Comparison of ENCODE assay signal across 1 cellular context in the genomic region with DNA sequence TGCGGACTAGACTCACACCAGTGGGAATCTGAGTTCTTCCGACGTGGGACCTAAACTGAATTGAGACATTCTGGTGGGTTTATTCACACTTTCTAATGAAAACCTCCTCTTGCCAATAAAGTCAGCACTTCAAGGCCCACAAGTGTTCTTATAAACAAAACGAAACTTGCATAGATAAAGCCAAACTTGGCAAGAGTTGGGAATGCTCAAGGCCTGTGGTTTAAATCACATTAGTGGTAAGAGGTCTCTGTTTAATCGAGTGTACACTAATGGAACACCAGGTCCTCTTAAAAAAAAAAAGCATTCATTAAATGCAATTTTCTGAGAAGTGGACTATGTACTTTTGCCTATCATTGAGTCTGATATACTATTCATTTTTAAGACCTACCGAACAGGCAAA.
TF ChIP-seq lines count a peak whose summit lies in the region.

No MANE protein-coding gene starts in this region.

TF ChIP-seq in liver, 16 proteins besides CTCF, POLR2A, EP300 and RAD21 (continued from another document):
- TF ChIP-seq, protein P1, sequence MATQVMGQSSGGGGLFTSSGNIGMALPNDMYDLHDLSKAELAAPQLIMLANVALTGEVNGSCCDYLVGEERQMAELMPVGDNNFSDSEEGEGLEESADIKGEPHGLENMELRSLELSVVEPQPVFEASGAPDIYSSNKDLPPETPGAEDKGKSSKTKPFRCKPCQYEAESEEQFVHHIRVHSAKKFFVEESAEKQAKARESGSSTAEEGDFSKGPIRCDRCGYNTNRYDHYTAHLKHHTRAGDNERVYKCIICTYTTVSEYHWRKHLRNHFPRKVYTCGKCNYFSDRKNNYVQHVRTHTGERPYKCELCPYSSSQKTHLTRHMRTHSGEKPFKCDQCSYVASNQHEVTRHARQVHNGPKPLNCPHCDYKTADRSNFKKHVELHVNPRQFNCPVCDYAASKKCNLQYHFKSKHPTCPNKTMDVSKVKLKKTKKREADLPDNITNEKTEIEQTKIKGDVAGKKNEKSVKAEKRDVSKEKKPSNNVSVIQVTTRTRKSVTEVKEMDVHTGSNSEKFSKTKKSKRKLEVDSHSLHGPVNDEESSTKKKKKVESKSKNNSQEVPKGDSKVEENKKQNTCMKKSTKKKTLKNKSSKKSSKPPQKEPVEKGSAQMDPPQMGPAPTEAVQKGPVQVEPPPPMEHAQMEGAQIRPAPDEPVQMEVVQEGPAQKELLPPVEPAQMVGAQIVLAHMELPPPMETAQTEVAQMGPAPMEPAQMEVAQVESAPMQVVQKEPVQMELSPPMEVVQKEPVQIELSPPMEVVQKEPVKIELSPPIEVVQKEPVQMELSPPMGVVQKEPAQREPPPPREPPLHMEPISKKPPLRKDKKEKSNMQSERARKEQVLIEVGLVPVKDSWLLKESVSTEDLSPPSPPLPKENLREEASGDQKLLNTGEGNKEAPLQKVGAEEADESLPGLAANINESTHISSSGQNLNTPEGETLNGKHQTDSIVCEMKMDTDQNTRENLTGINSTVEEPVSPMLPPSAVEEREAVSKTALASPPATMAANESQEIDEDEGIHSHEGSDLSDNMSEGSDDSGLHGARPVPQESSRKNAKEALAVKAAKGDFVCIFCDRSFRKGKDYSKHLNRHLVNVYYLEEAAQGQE (IDR thresholded peaks at IDR 0.05) = no peak
- TF ChIP-seq, protein P2, sequence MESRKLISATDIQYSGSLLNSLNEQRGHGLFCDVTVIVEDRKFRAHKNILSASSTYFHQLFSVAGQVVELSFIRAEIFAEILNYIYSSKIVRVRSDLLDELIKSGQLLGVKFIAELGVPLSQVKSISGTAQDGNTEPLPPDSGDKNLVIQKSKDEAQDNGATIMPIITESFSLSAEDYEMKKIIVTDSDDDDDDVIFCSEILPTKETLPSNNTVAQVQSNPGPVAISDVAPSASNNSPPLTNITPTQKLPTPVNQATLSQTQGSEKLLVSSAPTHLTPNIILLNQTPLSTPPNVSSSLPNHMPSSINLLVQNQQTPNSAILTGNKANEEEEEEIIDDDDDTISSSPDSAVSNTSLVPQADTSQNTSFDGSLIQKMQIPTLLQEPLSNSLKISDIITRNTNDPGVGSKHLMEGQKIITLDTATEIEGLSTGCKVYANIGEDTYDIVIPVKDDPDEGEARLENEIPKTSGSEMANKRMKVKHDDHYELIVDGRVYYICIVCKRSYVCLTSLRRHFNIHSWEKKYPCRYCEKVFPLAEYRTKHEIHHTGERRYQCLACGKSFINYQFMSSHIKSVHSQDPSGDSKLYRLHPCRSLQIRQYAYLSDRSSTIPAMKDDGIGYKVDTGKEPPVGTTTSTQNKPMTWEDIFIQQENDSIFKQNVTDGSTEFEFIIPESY (IDR thresholded peaks at IDR 0.05) = no peak
